In the genomic region with DNA sequence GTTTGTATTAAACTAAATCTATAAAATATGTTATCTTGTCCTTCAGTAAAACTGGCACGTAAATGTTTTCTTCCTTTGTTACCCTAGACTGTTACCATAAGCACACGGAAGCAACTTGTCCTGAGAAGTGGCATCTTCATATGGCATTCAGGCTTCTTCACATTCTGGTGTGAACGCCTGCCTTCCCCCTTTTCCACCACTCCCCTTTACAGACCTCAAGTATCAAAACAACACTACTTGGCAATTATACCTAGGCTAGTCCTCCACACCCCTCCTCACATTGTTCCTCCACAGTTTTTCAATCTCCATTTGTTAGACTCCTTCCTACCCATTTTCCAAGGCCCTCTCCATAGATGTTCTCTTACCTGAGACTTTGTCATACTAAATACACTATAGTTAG, we compare ENCODE assay signal across 8 cellular contexts. TPM values are rescaled to one million over a fixed set of nuclear protein-coding genes. Genes with fewer than 3 reads are reported as not detected.
DNase-seq lines count a peak whose midpoint lies in the region; ATAC-seq and TF ChIP-seq lines count a peak whose summit lies in the region.

No MANE protein-coding gene starts in this region.

- TF ChIP-seq CTCF in GM12865 (IDR thresholded peaks at IDR 0.05; ENCODE audit: insufficient read depth, low read depth, low read length, missing control alignments) (no peak), Panc1 (IDR thresholded peaks at IDR 0.05) (no peak), retinal pigment epithelial cell (conservative IDR thresholded peaks at IDR 0.05; ENCODE audit: low read depth, low read length) (no peak)

- POLR2A ChIA-PET in Panc1 (lab: Charles Lee) = no interaction called here

- CTCF ChIA-PET in Panc1 (lab: Charles Lee) = no interaction called here

- in situ Hi-C loops in Panc1 (cut with HindIII; ENCODE audit: low pct_unique_long_range_greater_than_20kb, low sequenced_read_pairs) = no loop called here

- H3K27ac ChIP-seq in Panc1 (ENCODE audit: low read length) = peak overlapping the region; percentile 70

- no peaks in the 10 kb centered on the region for H3K27me3 ChIP-seq in Panc1 (ENCODE audit: control insufficient read depth, insufficient read depth, low read length)

- DNase-seq in GM12865 (ENCODE audit: low read depth) (peak; percentile 33), Panc1 (ENCODE audit: low read depth, low spot score) (no peak), erythroblast (lab: John Stamatoyannopoulos, UW) (peak; percentile 22 to 42), retinal pigment epithelial cell (ENCODE audit: low read depth) (no peak), NCI-H146 (lab: John Stamatoyannopoulos, UW) (no peak), DMS153 (lab: John Stamatoyannopoulos, UW) (no peak), NCI-H187 (lab: John Stamatoyannopoulos, UW) (no peak)
- DNase-seq in stimulated activated CD4-positive, alpha-beta T cell treated with anti-CD3 and anti-CD28 coated beads, Interleukin-4, amount 100 ng/mL, for 4 hours = no peak

- intact Hi-C loops in Panc1 (cut with micrococcal nuclease; ENCODE audit: unreplicated experiment) = no loop called here

- H3K36me3 ChIP-seq in Panc1 (ENCODE audit: control insufficient read depth, insufficient read depth, low read length) = no peaks in the 10 kb centered on the region; the same call in 1 of the 2 replicates

- BruUV-seq in Panc1 (replicated peaks; lab: Mats Ljungman, UMichigan) = no TSS peak

- H3K9me3 ChIP-seq in Panc1 (ENCODE audit: control insufficient read depth, insufficient read depth, low read depth, low read length) = no peaks in the 10 kb centered on the region

- H3K4me3 ChIP-seq in GM12865 (ENCODE audit: low read depth, low read length) = peak overlapping the region; percentile 64
- H3K4me3 ChIP-seq in Panc1 (ENCODE audit: low read depth in 2 of 2, low read length in 2 of 2) = peak overlapping the region; percentile 77 to 83
- H3K4me3 ChIP-seq in retinal pigment epithelial cell (ENCODE audit: low read length) = peak overlapping the region; percentile 99

- ATAC-seq in Panc1 = no peak

- H3K4me1 ChIP-seq in Panc1 (ENCODE audit: control insufficient read depth, insufficient read depth, low read length) = peaks cover 12% of the 10 kb centered on the region

- no peak for TF ChIP-seq POLR2A in erythroblast (IDR thresholded peaks at IDR 0.05; ENCODE audit: low read length)

RNA-seq across cellular contexts. Expression of a gene that starts 2.9 kb away (rescaled TPM):
- 29.0 TPM for total RNA-seq in Panc1 (2021; ENCODE audit: unreplicated experiment)
- 17.2 TPM for polyA plus RNA-seq in Panc1 (2012; ENCODE audit: insufficient read length)

Comparison
In these comparisons a context has a peak if more than half of its experiments do, and no peak if none do; other contexts are left out.
1. DNase-seq: peak in GM12865 (single experiment) and erythroblast (2 of 2); none in Panc1 (single experiment), retinal pigment epithelial cell (single experiment), stimulated activated CD4-positive, alpha-beta T cell treated with anti-CD3 and anti-CD28 coated beads, Interleukin-4, amount 100 ng/mL, for 4 hours (0 of 2), NCI-H146 (single experiment), DMS153 (single experiment) and NCI-H187 (0 of 2).
2. Peak in every context shown above with its lines, with median percentiles within 50 percentile points of each other: H3K4me3 ChIP-seq.